In genomic region chr5:1174122-1174936, GRCh38 we compare ENCODE assay signal across 8 cellular contexts. TPM values are rescaled to one million over a fixed set of nuclear protein-coding genes. Genes with fewer than 3 reads are reported as not detected.
A peak's percentile ranks its signal among the peaks of the same experiment; 100 is the strongest.
DNase-seq lines count a peak whose midpoint lies in the region; ATAC-seq and TF ChIP-seq lines count a peak whose summit lies in the region.
"Had no signal": no experiment of that assay in that cellular context is flagged by ENCODE, and none has a peak within 500 bp of the region (broad histone marks: within the 10 kb centered on the region; RNA-seq: fewer than 3 reads in every experiment).

No MANE protein-coding gene starts in this region.

- H3K27me3 ChIP-seq in endodermal cell (ENCODE audit: control insufficient read depth, insufficient read depth, low read length, poor library complexity, severe bottlenecking) (no peaks in the 10 kb centered on the region), mesendoderm (ENCODE audit: insufficient read depth, low read length, poor library complexity) (no peaks in the 10 kb centered on the region)

- intact Hi-C loops in activated CD4-positive, alpha-beta T cell treated with anti-CD3 and anti-CD28 coated beads for 36 hours (cut with DNase I, micrococcal nuclease), result loop anchor here (1.0 to 5.0 kb wide), 3 partner anchors 173 to 252 kb away; partner anchors contain the start of gene CLPTM1L (in 1 of the 2)

- H3K36me3 Mint-ChIP-seq in activated CD4-positive, alpha-beta T cell treated with anti-CD3 and anti-CD28 coated beads for 36 hours (ENCODE audit: low read depth), result no peaks in the 10 kb centered on the region
- no peaks in the 10 kb centered on the region for H3K36me3 Mint-ChIP-seq in endodermal cell (ENCODE audit: low read depth)
- H3K36me3 Mint-ChIP-seq: activated naive CD8-positive, alpha-beta T cell had no signal

- DNase-seq in NCI-H1694 (lab: John Stamatoyannopoulos, UW), result peak; percentile 71
- DNase-seq in activated CD4-positive, alpha-beta T cell treated with anti-CD3 and anti-CD28 coated beads for 36 hours, result peak; percentile 80
- DNase-seq in endodermal cell, result peak; percentile 90
- DNase-seq in mesendoderm, result peak; percentile 81
- peak; percentile 63 for DNase-seq in superior temporal gyrus (ENCODE audit: extremely low spot score)

- peak; percentile 80 for ATAC-seq in activated CD4-positive, alpha-beta T cell treated with anti-CD3 and anti-CD28 coated beads for 36 hours
- no peak for ATAC-seq in HG02763 (IDR thresholded peaks at IDR 0.05; ENCODE audit: unreplicated experiment)

- TF ChIP-seq CTCF in GM12872 (IDR thresholded peaks at IDR 0.05; ENCODE audit: insufficient read depth, low read depth, low read length) (peak; percentile 75), endodermal cell (conservative IDR thresholded peaks at IDR 0.05) (peak; percentile 90)

- H3K4ac ChIP-seq in mesendoderm (ENCODE audit: low read depth, low read length), result no peak overlapping the region

- no peak overlapping the region for H2BK5ac ChIP-seq in mesendoderm (ENCODE audit: low read length)

- H3K4me1 ChIP-seq in endodermal cell (ENCODE audit: control insufficient read depth, insufficient read depth, low read length) (no peaks in the 10 kb centered on the region), mesendoderm (ENCODE audit: control insufficient read depth, low read depth, low read length) (no peaks in the 10 kb centered on the region)

- no peaks in the 10 kb centered on the region for H3K79me2 ChIP-seq in mesendoderm (ENCODE audit: control insufficient read depth, insufficient read depth, low read length)

- no peak overlapping the region for H3K4me2 ChIP-seq in mesendoderm (ENCODE audit: low read length)

- no peaks in the 10 kb centered on the region for H3K4me1 Mint-ChIP-seq in activated CD4-positive, alpha-beta T cell treated with anti-CD3 and anti-CD28 coated beads for 36 hours
- H3K4me1 Mint-ChIP-seq in endodermal cell, result no peaks in the 10 kb centered on the region

- no peak overlapping the region for H4K8ac ChIP-seq in mesendoderm (ENCODE audit: low read depth, low read length)

- no peak overlapping the region for H2AK5ac ChIP-seq in mesendoderm (ENCODE audit: low read length)

- no peaks in the 10 kb centered on the region for H3K79me1 ChIP-seq in mesendoderm (ENCODE audit: low read length)

- H3K4me3 ChIP-seq in endodermal cell (ENCODE audit: low read length) (no peak overlapping the region), mesendoderm (ENCODE audit: low read length) (no peak overlapping the region)

- CTCF ChIA-PET in activated CD4-positive, alpha-beta T cell treated with anti-CD3 and anti-CD28 coated beads for 36 hours (lab: Charles Lee), result interaction anchor here (0.6 to 1.7 kb wide), 12 partner anchors 9 to 979 kb away, joined by 3 to 9 read pairs (median 4); no protein-coding TSS in a partner anchor

- no peaks in the 10 kb centered on the region for H3K27me3 Mint-ChIP-seq in activated CD4-positive, alpha-beta T cell treated with anti-CD3 and anti-CD28 coated beads for 36 hours
- H3K27me3 Mint-ChIP-seq in endodermal cell (ENCODE audit: insufficient read depth), result peaks cover 4% of the 10 kb centered on the region
- H3K27me3 Mint-ChIP-seq: activated naive CD8-positive, alpha-beta T cell had no signal

- H3K4me3 Mint-ChIP-seq in activated CD4-positive, alpha-beta T cell treated with anti-CD3 and anti-CD28 coated beads for 36 hours, result no peak overlapping the region
- no peak overlapping the region for H3K4me3 Mint-ChIP-seq in endodermal cell
- H3K4me3 Mint-ChIP-seq: activated naive CD8-positive, alpha-beta T cell had no signal

- WGBS in endodermal cell (ENCODE audit: insufficient coverage in 1 of 2, insufficient read length in 1 of 2), 2 experiments, result 52 to 53% methylated on average over 25 to 27 of the region's 27 CpGs
- no CpG with 5 or more reads among the region's 27 CpGs for WGBS in mesendoderm (ENCODE audit: extremely low coverage, insufficient coverage, low lambda C conversion rate)

- no peak overlapping the region for H3K56ac ChIP-seq in mesendoderm (ENCODE audit: low read length)

- no peak overlapping the region for H3K27ac Mint-ChIP-seq in activated CD4-positive, alpha-beta T cell treated with anti-CD3 and anti-CD28 coated beads for 36 hours
- no peak overlapping the region for H3K27ac Mint-ChIP-seq in endodermal cell
- H3K27ac Mint-ChIP-seq: activated naive CD8-positive, alpha-beta T cell had no signal

- H3K27ac ChIP-seq in endodermal cell (ENCODE audit: low read depth, low read length) (no peak overlapping the region), mesendoderm (ENCODE audit: low read depth, low read length) (no peak overlapping the region)

- POLR2A ChIA-PET in activated CD4-positive, alpha-beta T cell treated with anti-CD3 and anti-CD28 coated beads for 36 hours (lab: Charles Lee), result no interaction called here

- H3K36me3 ChIP-seq in endodermal cell (ENCODE audit: control insufficient read depth, insufficient read depth, low read length) (no peaks in the 10 kb centered on the region), mesendoderm (ENCODE audit: control insufficient read depth, insufficient read depth, low read length) (no peaks in the 10 kb centered on the region)

- no peak overlapping the region for H2BK15ac ChIP-seq in mesendoderm (replicated peaks; ENCODE audit: low read depth)

- no peak overlapping the region for H3K18ac ChIP-seq in mesendoderm (ENCODE audit: low read length)

- no peaks in the 10 kb centered on the region for H3K9me3 Mint-ChIP-seq in activated CD4-positive, alpha-beta T cell treated with anti-CD3 and anti-CD28 coated beads for 36 hours (ENCODE audit: low read depth)
- no peaks in the 10 kb centered on the region for H3K9me3 Mint-ChIP-seq in endodermal cell

- H3K9me3 ChIP-seq in endodermal cell (ENCODE audit: control insufficient read depth, low read length), result no peaks in the 10 kb centered on the region

- no peak overlapping the region for H4K5ac ChIP-seq in mesendoderm (ENCODE audit: low read length)

- no peak overlapping the region for H3K23ac ChIP-seq in mesendoderm (ENCODE audit: low read length)

- H3K9ac ChIP-seq in endodermal cell (ENCODE audit: extremely low read depth, low read length, poor library complexity, severe bottlenecking) (no peak overlapping the region), mesendoderm (ENCODE audit: low read length) (no peak overlapping the region)

- H2BK120ac ChIP-seq in mesendoderm (ENCODE audit: low read depth, low read length), result no peak overlapping the region

RNA-seq across cellular contexts. Expression of gene SLC6A19, which starts 27.1 kb away (rescaled TPM):
- total RNA-seq in activated CD4-positive, alpha-beta T cell treated with anti-CD3 and anti-CD28 coated beads for 36 hours, result not detected
- total RNA-seq in endodermal cell, result under 1 TPM; 0.09 to 0.15 TPM
- polyA plus RNA-seq in endodermal cell (2013, experiment 1 of 2), result not detected
- polyA plus RNA-seq in endodermal cell (2013, experiment 2 of 2), result not detected
- polyA plus RNA-seq in mesendoderm (2013, experiment 1 of 2), result not detected
- polyA plus RNA-seq in mesendoderm (2013, experiment 2 of 2), result not detected

RNA-seq across cellular contexts. Expression of gene SLC6A18, which starts 50.9 kb away (rescaled TPM):
- not detected for total RNA-seq in activated CD4-positive, alpha-beta T cell treated with anti-CD3 and anti-CD28 coated beads for 36 hours
- not detected for total RNA-seq in endodermal cell
- not detected for polyA plus RNA-seq in endodermal cell (2013, experiment 1 of 2)
- not detected for polyA plus RNA-seq in endodermal cell (2013, experiment 2 of 2)
- not detected for polyA plus RNA-seq in mesendoderm (2013, experiment 1 of 2)
- not detected for polyA plus RNA-seq in mesendoderm (2013, experiment 2 of 2)
